In the genomic region with DNA sequence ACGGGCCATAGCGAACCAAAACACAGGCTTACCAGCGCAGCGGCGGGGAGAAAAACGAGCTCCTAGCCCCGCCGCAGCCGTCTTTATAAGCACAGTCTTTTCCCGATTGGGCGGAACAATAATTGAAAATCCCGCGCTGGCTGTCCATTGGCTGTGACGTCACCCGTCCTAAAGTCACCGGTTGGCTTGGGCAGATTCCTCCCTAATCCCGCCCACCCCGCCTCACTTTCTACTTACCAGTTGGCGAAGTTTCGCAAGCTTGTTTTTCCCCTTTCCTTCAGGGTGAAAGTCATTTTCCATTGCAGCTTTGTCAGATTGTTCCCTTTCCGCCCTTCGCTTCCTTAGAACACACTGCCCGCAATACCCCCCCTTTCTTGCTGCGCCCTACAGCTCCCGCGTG, we compare ENCODE assay signal across 9 cellular contexts. TPM values are rescaled to one million over a fixed set of nuclear protein-coding genes. Genes with fewer than 3 reads are reported as not detected.
A peak's percentile ranks its signal among the peaks of the same experiment; 100 is the strongest.
DNase-seq lines count a peak whose midpoint lies in the region; ATAC-seq, FAIRE-seq and TF ChIP-seq lines count a peak whose summit lies in the region.
"Not testable (repeated sequence)": the region's sequence is repeated elsewhere in the genome, so short reads cannot be mapped to it uniquely, and the experiment has no call there.
"Had no signal": no experiment of that assay in that cellular context is flagged by ENCODE, and none has a peak within 500 bp of the region (broad histone marks: within the 10 kb centered on the region; RNA-seq: fewer than 3 reads in every experiment).

No MANE protein-coding gene starts in this region.

- H3K36me3 Mint-ChIP-seq in naive B cell: not testable (repeated sequence)

- peak; percentile 86 for FAIRE-seq in GM18507 (lab: Jason Lieb, UNC)

- peaks cover 20 to 25% (median 22%) of the 10 kb centered on the region in 3 donors for H3K4me1 Mint-ChIP-seq in naive B cell

- not testable (repeated sequence) for H3K27ac Mint-ChIP-seq in naive B cell

- TF ChIP-seq CTCF in foreskin keratinocyte (conservative IDR thresholded peaks at IDR 0.05): not testable (repeated sequence)

- H3K27me3 Mint-ChIP-seq in naive B cell: not testable (repeated sequence)

- DNase-seq in GM18507 (ENCODE audit: extremely low spot score, insufficient read length, low read depth); foreskin keratinocyte; naive B cell: not testable (repeated sequence)

- ATAC-seq in GM19467 (IDR thresholded peaks at IDR 0.05; ENCODE audit: unreplicated experiment) (peak; percentile 29), HG02798 (IDR thresholded peaks at IDR 0.05; ENCODE audit: poor library complexity, unreplicated experiment) (peak; percentile 31), HG03354 (IDR thresholded peaks at IDR 0.05; ENCODE audit: poor library complexity, severe bottlenecking, unreplicated experiment) (peak; percentile 28), foreskin keratinocyte (peak; percentile 47), naive B cell (ENCODE audit: low read depth in 2 of 2) (peak; percentile 23 to 30)
- ATAC-seq in activated CD4-positive, CD25-positive, alpha-beta regulatory T cell treated with anti-CD3 and anti-CD28 coated beads, Interleukin-2, amount 50 U/mL, for 24 hours: peak; percentile 23 to 27

- not testable (repeated sequence) for H3K27ac ChIP-seq in foreskin keratinocyte

- H3K4me1 ChIP-seq in foreskin keratinocyte: peaks cover 13% of the 10 kb centered on the region

- H3K27me3 ChIP-seq in foreskin keratinocyte: not testable (repeated sequence)

- H3K9me3 Mint-ChIP-seq in naive B cell: not testable (repeated sequence)

- not testable (repeated sequence) for H3K4me3 Mint-ChIP-seq in naive B cell

RNA-seq across cellular contexts. Expression of gene BOLA1, which starts 58.2 kb away (rescaled TPM):
- total RNA-seq in foreskin keratinocyte: 16.6 and 18.2 TPM in 2 replicates
- polyA plus RNA-seq in foreskin keratinocyte (23.5 and 25.8 TPM in 2 replicates), naive B cell (ENCODE audit: low read depth in 6 of 6) (10 to 100 TPM; 19.2 to 37.0 (median 28.0) TPM)

RNA-seq across cellular contexts. Expression of gene FCGR1A, which starts 58.7 kb away (rescaled TPM):
- not detected in 2 replicates for total RNA-seq in foreskin keratinocyte
- polyA plus RNA-seq in foreskin keratinocyte (not detected in 2 replicates), naive B cell (ENCODE audit: low read depth in 6 of 6) (not detected)
- total RNA-seq: Calu3, RPMI7951 had no signal
